ENCODE assay signal across 20 cellular contexts in the genomic region with DNA sequence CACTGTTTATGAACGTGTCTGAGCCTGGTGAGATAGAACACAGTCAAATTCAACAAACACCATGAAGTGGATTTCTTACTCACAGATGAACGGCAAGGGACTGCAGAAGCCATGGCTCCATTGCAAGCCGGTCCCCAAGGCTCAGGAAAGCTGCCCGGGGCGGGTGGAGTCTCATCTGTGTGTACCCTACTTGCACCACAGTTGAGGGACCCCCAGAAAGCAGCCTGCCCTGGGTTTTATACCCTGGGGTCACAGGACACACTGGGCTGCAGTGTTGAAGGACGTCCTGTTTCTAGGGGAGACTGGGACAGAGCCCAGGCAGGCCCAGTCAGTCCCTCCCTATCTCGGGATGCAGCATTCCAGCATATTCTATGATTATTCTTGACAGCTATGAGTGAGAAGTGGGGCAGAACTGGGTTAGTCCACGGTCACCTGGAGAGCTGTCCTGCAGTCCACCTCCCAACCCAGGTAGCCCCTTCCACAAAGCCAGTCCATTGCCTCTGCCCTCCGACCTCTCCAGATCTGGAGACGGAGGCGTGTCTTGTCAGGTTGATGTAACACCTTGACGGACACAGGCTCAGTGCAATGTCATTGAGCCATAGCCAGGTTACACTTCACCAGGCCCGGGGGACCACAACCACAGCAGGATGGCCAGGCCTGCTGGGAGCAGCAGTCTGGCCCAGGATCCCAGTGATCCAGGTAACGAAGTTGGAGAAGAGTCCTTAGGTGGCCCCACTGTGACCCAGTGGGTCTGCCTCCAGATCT. TPM values are rescaled to one million over a fixed set of nuclear protein-coding genes. Genes with fewer than 3 reads are reported as not detected.
DNase-seq lines count a peak whose midpoint lies in the region; ATAC-seq, FAIRE-seq and TF ChIP-seq lines count a peak whose summit lies in the region.
"Had no signal": no experiment of that assay in that cellular context is flagged by ENCODE, and none has a peak within 500 bp of the region (broad histone marks: within the 10 kb centered on the region; RNA-seq: fewer than 3 reads in every experiment).

No MANE protein-coding gene starts in this region.

- H3K9me3 ChIP-seq in pancreas, result no peaks in the 10 kb centered on the region
- H3K9me3 ChIP-seq in esophagus muscularis mucosa, result no peaks in the 10 kb centered on the region

- DNase-seq in activated CD4-positive, alpha-beta T cell treated with anti-CD3 and anti-CD28 coated beads, Interleukin-2, amount 10 ng/mL, durations not matched to agents 24 days and 14 days, result no peak
- no peak for DNase-seq in activated CD4-positive, alpha-beta T cell treated with anti-CD3 and anti-CD28 coated beads for 1 hour
- DNase-seq in activated T-helper 2 cell treated with anti-CD3 and anti-CD28 coated beads, Interferon-gamma antibody, Interleukin-2, Interleukin-4, amounts not matched to agents 10 μg/mL and 5 μg/mL and 100 μg/mL, durations not matched to agents 14 hours and 24 hours and 36 hours (ENCODE audit: low spot score), result no peak
- DNase-seq in mesenteric fat pad (ENCODE audit: low spot score) (peak; percentile 79), pancreas (no peak), esophagus muscularis mucosa (ENCODE audit: extremely low spot score) (no peak), activated gamma-delta T cell (lab: John Stamatoyannopoulos, UW) (no peak)
- DNase-seq: 8988T, Calu3, DMS53, KG1, NCI-H1436, NCI-H2029, NCI-H2171, NCI-H748 treated with DMSO at 0.1 percent for 48 hours, RPMI8226 had no signal

- H3K4me1 ChIP-seq in pancreas (peaks cover 22 to 43% (median 23%) of the 10 kb centered on the region in 3 donors), esophagus muscularis mucosa (peaks cover 6 to 21% (median 18%) of the 10 kb centered on the region in 4 donors)

- H3K4me3 ChIP-seq in pancreas (no peak overlapping the region), esophagus muscularis mucosa (no peak overlapping the region)

- H3K4me3 Mint-ChIP-seq in activated CD4-positive, alpha-beta T cell treated with anti-CD3 and anti-CD28 coated beads, Interleukin-2, amount 10 ng/mL, durations not matched to agents 24 days and 14 days, result peak overlapping the region; percentile 26
- H3K4me3 Mint-ChIP-seq in activated T-helper 2 cell treated with anti-CD3 and anti-CD28 coated beads, Interferon-gamma antibody, Interleukin-2, Interleukin-4, amounts not matched to agents 10 μg/mL and 5 μg/mL and 100 μg/mL, durations not matched to agents 14 hours and 24 hours and 36 hours (ENCODE audit: low read depth), result no peak overlapping the region
- H3K4me3 Mint-ChIP-seq: CD4-positive, alpha-beta memory T cell had no signal

- H3K36me3 ChIP-seq in pancreas (no peaks in the 10 kb centered on the region), esophagus muscularis mucosa (peaks cover 0 to 3% (median 0%) of the 10 kb centered on the region in 4 donors)

- H3K27me3 ChIP-seq in pancreas, result no peaks in the 10 kb centered on the region
- H3K27me3 ChIP-seq in esophagus muscularis mucosa, result no peaks in the 10 kb centered on the region

- no peak for ATAC-seq in pancreas
- no peak for ATAC-seq in GM19397 (IDR thresholded peaks at IDR 0.05; ENCODE audit: unreplicated experiment)
- ATAC-seq: HCT116 had no signal

- H3K4me1 Mint-ChIP-seq in activated CD4-positive, alpha-beta T cell treated with anti-CD3 and anti-CD28 coated beads, Interleukin-2, amount 10 ng/mL, durations not matched to agents 24 days and 14 days, result peaks cover 29% of the 10 kb centered on the region
- peaks cover 40% of the 10 kb centered on the region for H3K4me1 Mint-ChIP-seq in activated T-helper 2 cell treated with anti-CD3 and anti-CD28 coated beads, Interferon-gamma antibody, Interleukin-2, Interleukin-4, amounts not matched to agents 10 μg/mL and 5 μg/mL and 100 μg/mL, durations not matched to agents 14 hours and 24 hours and 36 hours (ENCODE audit: low read depth)

- FAIRE-seq in pancreas (lab: Jason Lieb, UNC), result no peak
- FAIRE-seq: GM19239 had no signal

- peaks cover 4% of the 10 kb centered on the region for H3K36me3 Mint-ChIP-seq in activated CD4-positive, alpha-beta T cell treated with anti-CD3 and anti-CD28 coated beads, Interleukin-2, amount 10 ng/mL, durations not matched to agents 24 days and 14 days (ENCODE audit: low read depth)
- H3K36me3 Mint-ChIP-seq in activated T-helper 2 cell treated with anti-CD3 and anti-CD28 coated beads, Interferon-gamma antibody, Interleukin-2, Interleukin-4, amounts not matched to agents 10 μg/mL and 5 μg/mL and 100 μg/mL, durations not matched to agents 14 hours and 24 hours and 36 hours (ENCODE audit: low read depth), result peaks cover 3% of the 10 kb centered on the region

- H3K27me3 Mint-ChIP-seq in activated CD4-positive, alpha-beta T cell treated with anti-CD3 and anti-CD28 coated beads, Interleukin-2, amount 10 ng/mL, durations not matched to agents 24 days and 14 days, result no peaks in the 10 kb centered on the region
- no peaks in the 10 kb centered on the region for H3K27me3 Mint-ChIP-seq in activated T-helper 2 cell treated with anti-CD3 and anti-CD28 coated beads, Interferon-gamma antibody, Interleukin-2, Interleukin-4, amounts not matched to agents 10 μg/mL and 5 μg/mL and 100 μg/mL, durations not matched to agents 14 hours and 24 hours and 36 hours (ENCODE audit: low read depth)
- H3K27me3 Mint-ChIP-seq: CD4-positive, alpha-beta memory T cell had no signal

- H3K27ac Mint-ChIP-seq in activated CD4-positive, alpha-beta T cell treated with anti-CD3 and anti-CD28 coated beads, Interleukin-2, amount 10 ng/mL, durations not matched to agents 24 days and 14 days, result peak overlapping the region; percentile 88
- peak overlapping the region; percentile 90 for H3K27ac Mint-ChIP-seq in activated T-helper 2 cell treated with anti-CD3 and anti-CD28 coated beads, Interferon-gamma antibody, Interleukin-2, Interleukin-4, amounts not matched to agents 10 μg/mL and 5 μg/mL and 100 μg/mL, durations not matched to agents 14 hours and 24 hours and 36 hours

- intact Hi-C loops in activated CD4-positive, alpha-beta T cell treated with anti-CD3 and anti-CD28 coated beads, Interleukin-2, amount 10 ng/mL, durations not matched to agents 24 days and 14 days (cut with micrococcal nuclease), result no loop called here
- intact Hi-C loops in activated T-helper 2 cell treated with anti-CD3 and anti-CD28 coated beads, Interferon-gamma antibody, Interleukin-2, Interleukin-4, amounts not matched to agents 10 μg/mL and 5 μg/mL and 100 μg/mL, durations not matched to agents 14 hours and 24 hours and 36 hours (cut with micrococcal nuclease), result loop anchor here (2.0 kb wide), 1 partner anchor 18 kb away; no protein-coding TSS in a partner anchor
- intact Hi-C loops in pancreas (cut with DNase I), result no loop called here
- intact Hi-C loops in esophagus muscularis mucosa (cut with DNase I), result no loop called here

- no peak for TF ChIP-seq CTCF in pancreas (IDR thresholded peaks at IDR 0.05)
- TF ChIP-seq CTCF in esophagus muscularis mucosa (IDR thresholded peaks at IDR 0.05), result no peak

- H3K9me3 Mint-ChIP-seq in activated CD4-positive, alpha-beta T cell treated with anti-CD3 and anti-CD28 coated beads, Interleukin-2, amount 10 ng/mL, durations not matched to agents 24 days and 14 days, result no peaks in the 10 kb centered on the region
- H3K9me3 Mint-ChIP-seq in activated T-helper 2 cell treated with anti-CD3 and anti-CD28 coated beads, Interferon-gamma antibody, Interleukin-2, Interleukin-4, amounts not matched to agents 10 μg/mL and 5 μg/mL and 100 μg/mL, durations not matched to agents 14 hours and 24 hours and 36 hours, result no peaks in the 10 kb centered on the region
- H3K9me3 Mint-ChIP-seq: CD4-positive, alpha-beta memory T cell had no signal

- no peak for TF ChIP-seq EP300 in esophagus muscularis mucosa (IDR thresholded peaks at IDR 0.05)

- 75 to 78% methylated on average over 14 of the region's 14 CpGs for WGBS in pancreas, 2 donors
- WGBS in esophagus muscularis mucosa, result 99% methylated on average over 11 of the region's 14 CpGs

- no peak for TF ChIP-seq POLR2A in esophagus muscularis mucosa (IDR thresholded peaks at IDR 0.05; ENCODE audit: low read depth)

- H3K27ac ChIP-seq in pancreas, result peak overlapping the region in 3 of 4 donors; percentile 24 to 91 (median 81)
- no peak overlapping the region for H3K27ac ChIP-seq in esophagus muscularis mucosa (replicated peaks in 1 of 4)

RNA-seq across cellular contexts. Expression of a gene that starts 35.5 kb away (rescaled TPM):
- total RNA-seq in activated CD4-positive, alpha-beta T cell treated with anti-CD3 and anti-CD28 coated beads, Interleukin-2, amount 10 ng/mL, durations not matched to agents 24 days and 14 days, result 49.3 and 50.5 TPM in 2 replicates
- total RNA-seq in activated T-helper 2 cell treated with anti-CD3 and anti-CD28 coated beads, Interferon-gamma antibody, Interleukin-2, Interleukin-4, amounts not matched to agents 10 μg/mL and 5 μg/mL and 100 μg/mL, durations not matched to agents 14 hours and 24 hours and 36 hours, result 47.2 and 47.8 TPM in 2 replicates
- total RNA-seq in mesenteric fat pad, result 24.5 TPM
- 10 to 100 TPM; 19.2 to 24.9 (median 23.2) TPM for total RNA-seq in pancreas
- 10 to 100 TPM; 35.7 to 45.7 TPM for polyA plus RNA-seq in pancreas
- total RNA-seq in esophagus muscularis mucosa, result 10 to 100 TPM; 55.2 to 77.2 (median 63.7) TPM

RNA-seq across cellular contexts. Expression of a gene that starts 40.9 kb away (rescaled TPM):
- 76.1 and 79.9 TPM in 2 replicates for total RNA-seq in activated CD4-positive, alpha-beta T cell treated with anti-CD3 and anti-CD28 coated beads, Interleukin-2, amount 10 ng/mL, durations not matched to agents 24 days and 14 days
- total RNA-seq in activated T-helper 2 cell treated with anti-CD3 and anti-CD28 coated beads, Interferon-gamma antibody, Interleukin-2, Interleukin-4, amounts not matched to agents 10 μg/mL and 5 μg/mL and 100 μg/mL, durations not matched to agents 14 hours and 24 hours and 36 hours, result 102 and 103 TPM in 2 replicates
- total RNA-seq in mesenteric fat pad (55.6 TPM), pancreas (100 to 1,000 TPM in 5 of 6 donors, 10 to 100 TPM in 1; 94.1 to 285 (median 190) TPM), esophagus muscularis mucosa (100 to 1,000 TPM in 1 of 4 donors, 10 to 100 TPM in 3; 23.3 to 123 (median 29.9) TPM)
- polyA plus RNA-seq in pancreas, result 10 to 100 TPM; 68.1 to 75.8 TPM

RNA-seq across cellular contexts. Expression of a gene that starts 50.0 kb away (rescaled TPM):
- 0.07 and 0.14 TPM in 2 replicates for total RNA-seq in activated CD4-positive, alpha-beta T cell treated with anti-CD3 and anti-CD28 coated beads, Interleukin-2, amount 10 ng/mL, durations not matched to agents 24 days and 14 days
- total RNA-seq in activated T-helper 2 cell treated with anti-CD3 and anti-CD28 coated beads, Interferon-gamma antibody, Interleukin-2, Interleukin-4, amounts not matched to agents 10 μg/mL and 5 μg/mL and 100 μg/mL, durations not matched to agents 14 hours and 24 hours and 36 hours, result 0.21 and 0.23 TPM in 2 replicates
- total RNA-seq in mesenteric fat pad (0.61 TPM), pancreas (under 1 TPM; 0.37 to 0.87 (median 0.41) TPM), esophagus muscularis mucosa (under 1 TPM; 0.33 to 0.45 (median 0.38) TPM)
- polyA plus RNA-seq in pancreas, result 1 to 10 TPM in 1 of 2 donors, under 1 TPM in 1; 0.27 to 1.0 TPM

Comparison
In these comparisons a context has a peak if more than half of its experiments do, and no peak if none do; other contexts are left out.
1. H3K27ac ChIP-seq: peak in pancreas (3 of 4); none in esophagus muscularis mucosa (0 of 4).